Comparison of ENCODE assay signal across 9 cellular contexts in the genomic region with DNA sequence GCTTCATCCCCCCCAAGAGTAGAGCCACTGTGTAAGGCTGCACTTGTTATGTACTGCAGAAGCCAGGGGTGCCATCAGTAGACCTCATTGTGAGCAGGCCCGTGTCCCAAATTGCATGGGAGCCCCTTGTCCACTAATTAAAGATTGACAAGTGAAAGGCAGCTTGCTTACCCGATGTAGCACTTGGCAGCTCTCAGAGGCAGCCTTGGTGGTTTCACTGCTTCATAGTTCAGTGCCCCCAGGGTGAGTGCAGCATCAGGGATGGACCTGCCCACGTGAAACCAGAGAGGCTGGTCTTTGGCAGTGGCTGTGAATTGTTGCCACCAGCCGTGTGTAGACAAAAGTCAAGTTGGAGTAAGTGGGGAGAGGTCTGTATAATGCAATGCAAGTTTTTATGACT. TPM values are rescaled to one million over a fixed set of nuclear protein-coding genes. Genes with fewer than 3 reads are reported as not detected.
A peak's percentile ranks its signal among the peaks of the same experiment; 100 is the strongest.
DNase-seq lines count a peak whose midpoint lies in the region; ATAC-seq and TF ChIP-seq lines count a peak whose summit lies in the region.
"Had no signal": no experiment of that assay in that cellular context is flagged by ENCODE, and none has a peak within 500 bp of the region (broad histone marks: within the 10 kb centered on the region; RNA-seq: fewer than 3 reads in every experiment).

No MANE protein-coding gene starts in this region.

- no peak overlapping the region for H3K27ac Mint-ChIP-seq in stimulated activated naive B cell treated with anti-CD40 and anti-IgM and Interleukin-4, amounts not matched to agents 10 μg/mL and 1 μg/mL and 100 μg/mL, for 72 hours
- H3K27ac Mint-ChIP-seq in activated CD8-positive, alpha-beta T cell treated with anti-CD3 and anti-CD28 coated beads for 36 hours, result no peak overlapping the region

- H4K20me1 ChIP-seq in OCI-LY7 (ENCODE audit: insufficient read depth, low read length), result no peaks in the 10 kb centered on the region

- peak; percentile 25 for DNase-seq in OCI-LY7 (ENCODE audit: low spot score)
- DNase-seq in stimulated activated naive B cell treated with anti-CD40 and anti-IgM and Interleukin-4, amounts not matched to agents 10 μg/mL and 1 μg/mL and 100 μg/mL, for 72 hours, result no peak
- no peak for DNase-seq in lower lobe of right lung
- DNase-seq in activated CD8-positive, alpha-beta T cell treated with anti-CD3 and anti-CD28 coated beads for 36 hours, result no peak
- no peak for DNase-seq in dorsolateral prefrontal cortex
- DNase-seq: activated CD4-positive, alpha-beta T cell treated with anti-CD3 and anti-CD28 coated beads for 1 hour; NCI-H1436 treated with DMSO at 0.1 percent for 48 hours had no signal

- POLR2A ChIA-PET in OCI-LY7 (lab: Charles Lee), result interaction anchor here (1.0 to 1.6 kb wide), 2 partner anchors 8 to 56 kb away, joined by 3 to 6 read pairs; a partner anchor contains a TSS
- POLR2A ChIA-PET in activated CD8-positive, alpha-beta T cell treated with anti-CD3 and anti-CD28 coated beads for 36 hours (lab: Charles Lee), result no interaction called here

- intact Hi-C loops in OCI-LY7 (cut with micrococcal nuclease; ENCODE audit: unreplicated experiment) (no loop called here), lower lobe of right lung (cut with DNase I) (no loop called here), dorsolateral prefrontal cortex (cut with DNase I) (no loop called here)
- intact Hi-C loops in activated CD8-positive, alpha-beta T cell treated with anti-CD3 and anti-CD28 coated beads for 36 hours (cut with micrococcal nuclease), result no loop called here

- TF ChIP-seq CTCF in OCI-LY7 (conservative IDR thresholded peaks at IDR 0.05; ENCODE audit: low read length) (no peak), lower lobe of right lung (IDR thresholded peaks at IDR 0.05) (no peak), dorsolateral prefrontal cortex (IDR thresholded peaks at IDR 0.05 in 54 of 56, conservative IDR thresholded peaks at IDR 0.05 in 2 of 56; ENCODE audit: low read depth in 1 of 56, partially characterized antibody in 56 of 56) (no peak)
- no peak for TF ChIP-seq CTCF in activated CD8-positive, alpha-beta T cell treated with anti-CD3 and anti-CD28 coated beads for 36 hours (IDR thresholded peaks at IDR 0.05)

- no peak overlapping the region for H3K4me3 Mint-ChIP-seq in stimulated activated naive B cell treated with anti-CD40 and anti-IgM and Interleukin-4, amounts not matched to agents 10 μg/mL and 1 μg/mL and 100 μg/mL, for 72 hours
- no peak overlapping the region for H3K4me3 Mint-ChIP-seq in activated CD8-positive, alpha-beta T cell treated with anti-CD3 and anti-CD28 coated beads for 36 hours

- H3K9me3 ChIP-seq in OCI-LY7 (ENCODE audit: low read length) (no peaks in the 10 kb centered on the region), lower lobe of right lung (no peaks in the 10 kb centered on the region)

- no peaks in the 10 kb centered on the region for H3K27me3 Mint-ChIP-seq in stimulated activated naive B cell treated with anti-CD40 and anti-IgM and Interleukin-4, amounts not matched to agents 10 μg/mL and 1 μg/mL and 100 μg/mL, for 72 hours
- no peaks in the 10 kb centered on the region for H3K27me3 Mint-ChIP-seq in activated CD8-positive, alpha-beta T cell treated with anti-CD3 and anti-CD28 coated beads for 36 hours

- no peaks in the 10 kb centered on the region for H3K9me3 Mint-ChIP-seq in stimulated activated naive B cell treated with anti-CD40 and anti-IgM and Interleukin-4, amounts not matched to agents 10 μg/mL and 1 μg/mL and 100 μg/mL, for 72 hours
- no peaks in the 10 kb centered on the region for H3K9me3 Mint-ChIP-seq in activated CD8-positive, alpha-beta T cell treated with anti-CD3 and anti-CD28 coated beads for 36 hours

- H3K36me3 Mint-ChIP-seq in stimulated activated naive B cell treated with anti-CD40 and anti-IgM and Interleukin-4, amounts not matched to agents 10 μg/mL and 1 μg/mL and 100 μg/mL, for 72 hours, result peaks cover 23 to 38% of the 10 kb centered on the region in 2 donors
- peaks cover 29% of the 10 kb centered on the region for H3K36me3 Mint-ChIP-seq in activated CD8-positive, alpha-beta T cell treated with anti-CD3 and anti-CD28 coated beads for 36 hours (ENCODE audit: low read depth)

- H3K79me2 ChIP-seq in OCI-LY7 (ENCODE audit: insufficient read depth, low read depth, low read length), result no peaks in the 10 kb centered on the region

- no peak overlapping the region for H3K4me2 ChIP-seq in OCI-LY7 (ENCODE audit: low read length)

- no TSS peak for BruUV-seq in OCI-LY7 (replicated peaks; lab: Mats Ljungman, UMichigan)

- H3K4me1 ChIP-seq in OCI-LY7 (ENCODE audit: insufficient read depth, low read length, poor library complexity, severe bottlenecking) (peaks cover 33% of the 10 kb centered on the region), lower lobe of right lung (peaks cover 22% of the 10 kb centered on the region)

- no peak overlapping the region for H2AFZ ChIP-seq in OCI-LY7 (ENCODE audit: low read length)

- CTCF ChIA-PET in OCI-LY7 (lab: Charles Lee; ENCODE audit: unreplicated experiment), result no interaction called here
- CTCF ChIA-PET in activated CD8-positive, alpha-beta T cell treated with anti-CD3 and anti-CD28 coated beads for 36 hours (lab: Charles Lee), result interaction anchor here (1.4 kb wide), 1 partner anchor 49 kb away, joined by 3 read pairs; no protein-coding TSS in a partner anchor

- ATAC-seq in GM19395 (IDR thresholded peaks at IDR 0.05; ENCODE audit: unreplicated experiment) (peak; percentile 67), HG02763 (IDR thresholded peaks at IDR 0.05; ENCODE audit: unreplicated experiment) (peak; percentile 73), lower lobe of right lung (no peak)
- peak; percentile 86 to 87 for ATAC-seq in stimulated activated naive B cell treated with anti-CD40 and anti-IgM and Interleukin-4, amounts not matched to agents 10 μg/mL and 1 μg/mL and 100 μg/mL, for 72 hours (replicated peaks)
- no peak for ATAC-seq in activated CD8-positive, alpha-beta T cell treated with anti-CD3 and anti-CD28 coated beads for 36 hours

- H3K9me2 ChIP-seq in OCI-LY7 (ENCODE audit: insufficient read depth, low read length), result no peaks in the 10 kb centered on the region

- H3K4me3 ChIP-seq in OCI-LY7 (ENCODE audit: low read depth, low read length, poor library complexity, severe bottlenecking) (no peak overlapping the region), lower lobe of right lung (no peak overlapping the region), dorsolateral prefrontal cortex (no peak overlapping the region)

- peaks cover 27% of the 10 kb centered on the region for H3K36me3 ChIP-seq in OCI-LY7 (ENCODE audit: insufficient read depth, low read length)
- H3K36me3 ChIP-seq in lower lobe of right lung, result peaks cover 69% of the 10 kb centered on the region

- H3K27ac ChIP-seq in OCI-LY7 (ENCODE audit: low read depth, low read length, poor library complexity, severe bottlenecking) (no peak overlapping the region), lower lobe of right lung (no peak overlapping the region), dorsolateral prefrontal cortex (no peak overlapping the region)

- H3K4me1 Mint-ChIP-seq in stimulated activated naive B cell treated with anti-CD40 and anti-IgM and Interleukin-4, amounts not matched to agents 10 μg/mL and 1 μg/mL and 100 μg/mL, for 72 hours, result peaks cover 21 to 40% of the 10 kb centered on the region in 2 donors
- peaks cover 2% of the 10 kb centered on the region for H3K4me1 Mint-ChIP-seq in activated CD8-positive, alpha-beta T cell treated with anti-CD3 and anti-CD28 coated beads for 36 hours (ENCODE audit: low read depth)

- H3K27me3 ChIP-seq in lower lobe of right lung (ENCODE audit: low read depth) (no peaks in the 10 kb centered on the region), dorsolateral prefrontal cortex (no peaks in the 10 kb centered on the region)

RNA-seq across cellular contexts. Expression of a gene that starts 13.3 kb away (rescaled TPM):
- total RNA-seq in OCI-LY7 (2014; rRNA removed; shearing (Covaris generic)), result not detected in 2 replicates
- total RNA-seq in OCI-LY7 (2022) (not detected in 2 replicates), lower lobe of right lung (92.9 TPM), dorsolateral prefrontal cortex (10 to 100 TPM in 65 of 120 experiments, 1 to 10 TPM in 55; 3.0 to 28.4 (median 10.7) TPM)
- total RNA-seq in activated CD8-positive, alpha-beta T cell treated with anti-CD3 and anti-CD28 coated beads for 36 hours, result 10 to 100 TPM; 11.5 to 12.6 TPM

RNA-seq across cellular contexts. Expression of a gene that starts 55.7 kb away (rescaled TPM):
- total RNA-seq in OCI-LY7 (2014; rRNA removed; shearing (Covaris generic)), result 44.8 and 49.2 TPM in 2 replicates
- total RNA-seq in OCI-LY7 (2022), result 61.3 and 72.7 TPM in 2 replicates
- 31.1 TPM for total RNA-seq in lower lobe of right lung
- 10 to 100 TPM; 60.6 to 64.0 TPM for total RNA-seq in activated CD8-positive, alpha-beta T cell treated with anti-CD3 and anti-CD28 coated beads for 36 hours
- total RNA-seq in dorsolateral prefrontal cortex, result 10 to 100 TPM; 31.6 to 64.9 (median 50.8) TPM

Comparison
In these comparisons a context has a peak if more than half of its experiments do, and no peak if none do; other contexts are left out.
1. ATAC-seq: peak in GM19395 (single experiment), HG02763 (single experiment) and stimulated activated naive B cell treated with anti-CD40 and anti-IgM and Interleukin-4, amounts not matched to agents 10 μg/mL and 1 μg/mL and 100 μg/mL, for 72 hours (2 of 2); none in lower lobe of right lung (0 of 2) and activated CD8-positive, alpha-beta T cell treated with anti-CD3 and anti-CD28 coated beads for 36 hours (single experiment).